1 cellular context compared by ENCODE assay signal in the genomic region with DNA sequence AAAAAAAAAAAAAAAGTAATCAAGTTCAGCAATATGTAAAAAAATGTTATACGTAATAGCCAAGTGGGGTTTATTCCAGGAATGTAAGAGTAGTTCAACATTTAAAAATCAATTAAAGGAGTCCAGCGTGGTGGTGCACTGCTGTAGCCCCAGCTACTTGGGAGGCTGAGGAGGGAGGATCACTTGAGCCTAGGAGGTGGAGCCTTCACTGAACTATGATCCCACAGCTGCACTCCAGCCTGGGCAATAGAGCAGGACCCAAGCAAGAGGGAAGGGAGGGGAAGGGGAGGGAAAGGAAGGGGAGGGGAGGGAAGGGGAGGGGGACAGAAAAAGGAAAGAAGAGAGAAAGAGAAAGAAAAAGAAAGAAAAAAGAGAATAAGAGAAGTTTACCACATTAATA.
TF ChIP-seq lines count a peak whose summit lies in the region.

No MANE protein-coding gene starts in this region.

TF ChIP-seq in HepG2, 621 proteins besides CTCF, POLR2A, EP300 and RAD21 (continued from another document):
- TF ChIP-seq, protein P1, sequence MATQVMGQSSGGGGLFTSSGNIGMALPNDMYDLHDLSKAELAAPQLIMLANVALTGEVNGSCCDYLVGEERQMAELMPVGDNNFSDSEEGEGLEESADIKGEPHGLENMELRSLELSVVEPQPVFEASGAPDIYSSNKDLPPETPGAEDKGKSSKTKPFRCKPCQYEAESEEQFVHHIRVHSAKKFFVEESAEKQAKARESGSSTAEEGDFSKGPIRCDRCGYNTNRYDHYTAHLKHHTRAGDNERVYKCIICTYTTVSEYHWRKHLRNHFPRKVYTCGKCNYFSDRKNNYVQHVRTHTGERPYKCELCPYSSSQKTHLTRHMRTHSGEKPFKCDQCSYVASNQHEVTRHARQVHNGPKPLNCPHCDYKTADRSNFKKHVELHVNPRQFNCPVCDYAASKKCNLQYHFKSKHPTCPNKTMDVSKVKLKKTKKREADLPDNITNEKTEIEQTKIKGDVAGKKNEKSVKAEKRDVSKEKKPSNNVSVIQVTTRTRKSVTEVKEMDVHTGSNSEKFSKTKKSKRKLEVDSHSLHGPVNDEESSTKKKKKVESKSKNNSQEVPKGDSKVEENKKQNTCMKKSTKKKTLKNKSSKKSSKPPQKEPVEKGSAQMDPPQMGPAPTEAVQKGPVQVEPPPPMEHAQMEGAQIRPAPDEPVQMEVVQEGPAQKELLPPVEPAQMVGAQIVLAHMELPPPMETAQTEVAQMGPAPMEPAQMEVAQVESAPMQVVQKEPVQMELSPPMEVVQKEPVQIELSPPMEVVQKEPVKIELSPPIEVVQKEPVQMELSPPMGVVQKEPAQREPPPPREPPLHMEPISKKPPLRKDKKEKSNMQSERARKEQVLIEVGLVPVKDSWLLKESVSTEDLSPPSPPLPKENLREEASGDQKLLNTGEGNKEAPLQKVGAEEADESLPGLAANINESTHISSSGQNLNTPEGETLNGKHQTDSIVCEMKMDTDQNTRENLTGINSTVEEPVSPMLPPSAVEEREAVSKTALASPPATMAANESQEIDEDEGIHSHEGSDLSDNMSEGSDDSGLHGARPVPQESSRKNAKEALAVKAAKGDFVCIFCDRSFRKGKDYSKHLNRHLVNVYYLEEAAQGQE (IDR thresholded peaks at IDR 0.05; ENCODE audit: borderline replicate concordance in 1 of 2, low read depth in 1 of 2, low read length in 2 of 2) = no peak
- peak; percentile 65 for TF ChIP-seq HNF4A (CRISPR knock-in tag; IDR thresholded peaks at IDR 0.05)
- TF ChIP-seq ZNF383 (CRISPR knock-in tag; IDR thresholded peaks at IDR 0.05; ENCODE audit: borderline replicate concordance) = no peak
- TF ChIP-seq FOXA3 (CRISPR knock-in tag; IDR thresholded peaks at IDR 0.05) = no peak
- peak; percentile 83 for TF ChIP-seq ZNF460 (CRISPR knock-in tag; IDR thresholded peaks at IDR 0.05; ENCODE audit: borderline replicate concordance)
- 0 out of 2 replicates have a peak, but pooled peaks have one; percentile 28 for TF ChIP-seq POGZ (CRISPR knock-in tag; IDR thresholded peaks at IDR 0.05)
- TF ChIP-seq, protein P2, sequence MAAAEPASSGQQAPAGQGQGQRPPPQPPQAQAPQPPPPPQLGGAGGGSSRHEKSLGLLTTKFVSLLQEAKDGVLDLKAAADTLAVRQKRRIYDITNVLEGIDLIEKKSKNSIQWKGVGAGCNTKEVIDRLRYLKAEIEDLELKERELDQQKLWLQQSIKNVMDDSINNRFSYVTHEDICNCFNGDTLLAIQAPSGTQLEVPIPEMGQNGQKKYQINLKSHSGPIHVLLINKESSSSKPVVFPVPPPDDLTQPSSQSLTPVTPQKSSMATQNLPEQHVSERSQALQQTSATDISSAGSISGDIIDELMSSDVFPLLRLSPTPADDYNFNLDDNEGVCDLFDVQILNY (CRISPR knock-in tag; conservative IDR thresholded peaks at IDR 0.05) = no peak
